Comparison of ENCODE assay signal across 8 cellular contexts in the genomic region with DNA sequence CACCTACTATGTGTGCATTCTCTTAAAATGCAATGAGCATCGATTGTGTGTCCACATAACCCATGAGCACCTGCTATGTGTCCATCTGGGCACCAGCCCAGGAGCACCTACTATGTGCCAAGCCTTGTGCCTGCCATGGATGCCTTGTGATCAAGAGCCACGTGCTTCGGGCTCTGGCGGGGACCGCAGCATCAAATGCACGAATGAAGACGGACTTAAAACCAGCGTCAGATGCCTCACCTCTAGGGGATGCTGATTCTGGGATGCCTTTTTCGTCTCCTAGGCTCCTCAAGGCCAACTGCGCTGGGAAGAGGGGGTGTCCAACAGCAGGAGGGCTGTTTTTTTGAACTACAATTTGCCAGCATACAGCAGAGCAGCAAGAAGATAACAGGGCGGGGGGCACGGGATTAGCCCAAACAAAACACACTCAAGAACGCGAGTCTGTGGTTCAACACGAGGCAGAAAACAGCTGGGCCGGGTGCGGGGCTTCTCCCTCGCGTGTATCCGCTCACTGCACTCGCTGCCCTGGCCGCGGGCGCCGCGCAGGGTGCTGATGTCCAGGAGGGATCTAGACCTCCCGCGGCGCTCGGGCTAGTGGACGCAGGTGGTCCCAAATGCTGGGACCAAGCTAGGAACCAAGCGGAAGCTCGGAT. TPM values are rescaled to one million over a fixed set of nuclear protein-coding genes. Genes with fewer than 3 reads are reported as not detected.
DNase-seq lines count a peak whose midpoint lies in the region.

No MANE protein-coding gene starts in this region.

- peak overlapping the region; percentile 52 for H3K27ac ChIP-seq in temporal lobe (ENCODE audit: low read depth, low read length)

- DNase-seq in NCI-H2171 treated with DMSO at 0.1 percent for 48 hours (lab: John Stamatoyannopoulos, UW) (peak; percentile 58), NCI-H2171 (lab: John Stamatoyannopoulos, UW) (no peak), NCI-H69 (lab: John Stamatoyannopoulos, UW) (peak; percentile 35), astrocyte of the hippocampus (ENCODE audit: low read depth, low spot score) (peak; percentile 62), kidney glomerular epithelial cell (lab: John Stamatoyannopoulos, UW) (peak; percentile 26), NCI-H1436 (lab: John Stamatoyannopoulos, UW) (no peak), HuH-7 (ENCODE audit: low spot score) (no peak)

RNA-seq across cellular contexts. Expression of gene GLIS2, which starts 1.2 kb away (rescaled TPM):
- 5.7 TPM for total RNA-seq in temporal lobe

RNA-seq across cellular contexts. Expression of gene PAM16, which starts 36.5 kb away (rescaled TPM):
- total RNA-seq in temporal lobe, result 16.7 TPM

RNA-seq across cellular contexts. Expression of gene TFAP4, which starts 41.8 kb away (rescaled TPM):
- 5.7 TPM for total RNA-seq in temporal lobe

RNA-seq across cellular contexts. Expression of gene VASN, which starts 57.0 kb away (rescaled TPM):
- total RNA-seq in temporal lobe, result 2.5 TPM

Comparison
In these comparisons a context has a peak if more than half of its experiments do, and no peak if none do; other contexts are left out.
1. DNase-seq: peak in NCI-H2171 treated with DMSO at 0.1 percent for 48 hours (single experiment), NCI-H69 (single experiment), astrocyte of the hippocampus (single experiment) and kidney glomerular epithelial cell (single experiment); none in NCI-H2171 (single experiment), NCI-H1436 (single experiment) and HuH-7 (single experiment).